ENCODE assay signal across 8 cellular contexts in genomic region chr10:117216611-117217195, GRCh38. TPM values are rescaled to one million over a fixed set of nuclear protein-coding genes. Genes with fewer than 3 reads are reported as not detected.
DNase-seq lines count a peak whose midpoint lies in the region; TF ChIP-seq lines count a peak whose summit lies in the region.

No MANE protein-coding gene starts in this region.

- peak; percentile 70 for DNase-seq in Caki2 (ENCODE audit: low read depth)
- peak; percentile 89 for DNase-seq in GM20000 (ENCODE audit: low spot score)
- peak in 48 of 76 experiments; percentile 2 to 72 (median 32) for DNase-seq in HUDEP-2 (lab: John Stamatoyannopoulos, UW; ENCODE audit: unreplicated experiment in 76 of 76)
- DNase-seq in SJSA1 (ENCODE audit: low read depth in 1 of 2, low spot score in 2 of 2): peak; percentile 51 to 60
- DNase-seq in activated naive CD4-positive, alpha-beta T cell treated with anti-CD3 and anti-CD28 coated beads, Interleukin-2, amount 50 U/mL, for 16 hours: peak; percentile 73
- DNase-seq in head of caudate nucleus: peak; percentile 9 to 89 (median 74)
- DNase-seq in thyroid gland: peak; percentile 59 to 65

- no peaks in the 10 kb centered on the region; the same call in 1 of the 2 replicates for H3K9me3 ChIP-seq in SJSA1 (replicated peaks)
- no peaks in the 10 kb centered on the region for H3K9me3 ChIP-seq in parathyroid adenoma (ENCODE audit: control insufficient read depth, low read length)
- H3K9me3 ChIP-seq in thyroid gland: no peaks in the 10 kb centered on the region

- peaks cover 11% of the 10 kb centered on the region for H3K27me3 ChIP-seq in SJSA1 (replicated peaks)
- no peaks in the 10 kb centered on the region for H3K27me3 ChIP-seq in parathyroid adenoma (ENCODE audit: control insufficient read depth, insufficient read depth, low read length)
- H3K27me3 ChIP-seq in thyroid gland: no peaks in the 10 kb centered on the region

- H3K9ac ChIP-seq in parathyroid adenoma: no peak overlapping the region

- intact Hi-C loops in head of caudate nucleus (cut with DNase I): loop anchor here (5.0 kb wide), 1 partner anchor 106 kb away; no protein-coding TSS in a partner anchor
- intact Hi-C loops in thyroid gland (cut with DNase I): loop anchor here (5.0 to 10.0 kb wide), 2 partner anchors 106 to 228 kb away; no protein-coding TSS in a partner anchor

- in situ Hi-C loops in Caki2 (cut with HindIII; ENCODE audit: low pct_unique_long_range_greater_than_20kb, low sequenced_read_pairs): no loop called here

- peak overlapping the region; percentile 70 for H2AFZ ChIP-seq in parathyroid adenoma

- H3K4me2 ChIP-seq in parathyroid adenoma (ENCODE audit: low read length): peak overlapping the region; percentile 57

- no peak for TF ChIP-seq POLR2A in thyroid gland (IDR thresholded peaks at IDR 0.05)

- H3K27ac ChIP-seq in SJSA1 (no peak overlapping the region), parathyroid adenoma (no peak overlapping the region), thyroid gland (no peak overlapping the region)

- H3K4me1 ChIP-seq in SJSA1 (replicated peaks): peaks cover 10% of the 10 kb centered on the region
- H3K4me1 ChIP-seq in parathyroid adenoma: no peaks in the 10 kb centered on the region
- peaks cover 6 to 12% of the 10 kb centered on the region in 2 donors for H3K4me1 ChIP-seq in thyroid gland

- H3K4me3 ChIP-seq in SJSA1 (peak overlapping the region; percentile 5), parathyroid adenoma (ENCODE audit: low read depth, low read length) (peak overlapping the region; percentile 22), thyroid gland (replicated peaks in 1 of 3) (peak overlapping the region in 2 of 3 donors; percentile 22 to 32)

- TF ChIP-seq CTCF in GM20000 (IDR thresholded peaks at IDR 0.05; ENCODE audit: extremely low read depth, missing control alignments): peak; percentile 100
- TF ChIP-seq CTCF in parathyroid adenoma (IDR thresholded peaks at IDR 0.05): peak; percentile 100
- TF ChIP-seq CTCF in thyroid gland (IDR thresholded peaks at IDR 0.05): peak; percentile 95 to 100 (median 99)

- H3K36me3 ChIP-seq in SJSA1 (no peaks in the 10 kb centered on the region), parathyroid adenoma (ENCODE audit: control insufficient read depth, insufficient read depth, low read length) (no peaks in the 10 kb centered on the region), thyroid gland (no peaks in the 10 kb centered on the region)

- no peaks in the 10 kb centered on the region for H3K79me2 ChIP-seq in parathyroid adenoma

- WGBS in thyroid gland, 2 donors: 2% methylated on average over 40 to 45 of the region's 52 CpGs

RNA-seq across cellular contexts. Expression of gene KCNK18, which starts 19.4 kb away (rescaled TPM):
- total RNA-seq in Caki2 (2014; rRNA removed; shearing (Covaris generic); ENCODE audit: low replicate concordance): not detected in 2 replicates
- total RNA-seq in SJSA1 (2014; rRNA removed; shearing (Covaris generic)): not detected in 2 replicates
- not detected for total RNA-seq in thyroid gland

RNA-seq across cellular contexts. Expression of gene SLC18A2, which starts 24.2 kb away (rescaled TPM):
- not detected in 2 replicates for total RNA-seq in Caki2 (2014; rRNA removed; shearing (Covaris generic); ENCODE audit: low replicate concordance)
- not detected in 2 replicates for total RNA-seq in SJSA1 (2014; rRNA removed; shearing (Covaris generic))
- under 1 TPM in 1 of 4 donors, not detected in 3; 0.13 TPM for total RNA-seq in thyroid gland

Comparison
In these comparisons a context has a peak if more than half of its experiments do, and no peak if none do; other contexts are left out.
1. DNase-seq: peak in every context shown above with its lines; median percentile 89 in GM20000; 74 in head of caudate nucleus; 73 in activated naive CD4-positive, alpha-beta T cell treated with anti-CD3 and anti-CD28 coated beads, Interleukin-2, amount 50 U/mL, for 16 hours; 70 in Caki2; 62 in thyroid gland; 56 in SJSA1; 32 in HUDEP-2.